ENCODE assay signal across 22 cellular contexts in the genomic region with DNA sequence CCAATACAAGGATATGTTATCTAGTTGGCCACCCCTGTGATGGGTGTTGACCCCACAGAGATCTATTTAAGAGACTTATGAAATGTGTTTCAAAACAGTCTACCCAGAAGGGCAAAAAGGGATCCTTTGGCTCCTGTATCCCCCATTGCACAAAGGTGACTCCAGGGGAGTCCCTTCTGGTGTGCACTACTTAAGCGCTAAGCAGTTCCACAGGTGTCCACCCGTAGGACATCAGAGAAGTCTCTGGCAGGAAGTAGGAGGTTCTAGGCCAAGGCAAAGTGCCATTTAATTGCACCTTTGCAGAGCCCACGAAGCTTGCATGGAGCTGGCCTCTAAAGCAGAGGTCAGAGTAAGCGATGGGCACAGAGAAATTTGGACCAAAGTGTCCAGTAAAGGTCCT.
DNase-seq lines count a peak whose midpoint lies in the region; FAIRE-seq and TF ChIP-seq lines count a peak whose summit lies in the region.
"Had no signal": no experiment of that assay in that cellular context is flagged by ENCODE, and none has a peak within 500 bp of the region (broad histone marks: within the 10 kb centered on the region; RNA-seq: fewer than 3 reads in every experiment).

No MANE protein-coding gene starts in this region.

- POLR2A ChIA-PET in HEK293 (lab: Yijun Ruan, JAX), result no interaction called here

- no peak overlapping the region for H3K27ac ChIP-seq in HEK293 (ENCODE audit: extremely low read depth, low read depth, low read length)
- H3K27ac ChIP-seq in WERI-Rb-1, result no peak overlapping the region
- H3K27ac ChIP-seq: BLaER1, PC-9 had no signal

- H3K4me1 ChIP-seq in HEK293 (ENCODE audit: control insufficient read depth, insufficient read depth, low read length), result peaks cover 12% of the 10 kb centered on the region
- H3K4me1 ChIP-seq: BLaER1 had no signal

- peak; percentile 32 for DNase-seq in activated CD8-positive, alpha-beta memory T cell treated with anti-CD3 and anti-CD28 coated beads for 24 hours
- DNase-seq in activated CD8-positive, alpha-beta memory T cell treated with anti-CD3 and anti-CD28 coated beads, Interleukin-2, amount 50 U/mL, for 4 hours, result no peak
- DNase-seq in WERI-Rb-1 (peak; percentile 3), islet precursor cell (peak; percentile 35), NCI-H128 (lab: John Stamatoyannopoulos, UW; ENCODE audit: unreplicated experiment) (no peak), HTR-8/SVneo (ENCODE audit: insufficient read length, low spot score) (no peak)
- DNase-seq: CD4-positive, CD25-positive, alpha-beta regulatory T cell; DMS153; DND-41; KBM-7; MV-4-11; NCI-H1694; NCI-H2029 treated with DMSO at 0.1 percent for 48 hours; NCI-H446 treated with DMSO at 0.1 percent for 48 hours; NCI-H526; PC-9; SHP77 had no signal

- FAIRE-seq in HTR-8/SVneo (lab: Jason Lieb, UNC), result no peak
- FAIRE-seq: A204.1, GM12892, H54 had no signal

- H3K36me3 ChIP-seq in HEK293 (ENCODE audit: control insufficient read depth in 2 of 2, insufficient read depth in 1 of 2, low read length in 2 of 2) (no peaks in the 10 kb centered on the region), WERI-Rb-1 (no peaks in the 10 kb centered on the region)
- H3K36me3 ChIP-seq: BLaER1 had no signal

- TF ChIP-seq CTCF in HEK293 (tag by site-specific recombination; IDR thresholded peaks at IDR 0.05) (no peak), WERI-Rb-1 (IDR thresholded peaks at IDR 0.05; ENCODE audit: low read depth, low read length) (no peak)

- no peaks in the 10 kb centered on the region for H3K9me3 ChIP-seq in HEK293 (ENCODE audit: control insufficient read depth, insufficient read depth, low read depth, low read length)
- peaks cover 5% of the 10 kb centered on the region for H3K9me3 ChIP-seq in WERI-Rb-1 (ENCODE audit: severe bottlenecking)

- CTCF ChIA-PET in HEK293 (lab: Yijun Ruan, JAX), result interaction anchor here (0.7 to 1.3 kb wide), 2 partner anchors 19 to 123 kb away, joined by 3 read pairs; no protein-coding TSS in a partner anchor

- no peaks in the 10 kb centered on the region for H3K27me3 ChIP-seq in WERI-Rb-1 (ENCODE audit: insufficient read depth, low read depth, severe bottlenecking)
- H3K27me3 ChIP-seq: BLaER1 had no signal

- H3K4me3 ChIP-seq in HEK293 (ENCODE audit: low read depth, low read length) (no peak overlapping the region), WERI-Rb-1 (ENCODE audit: low read depth, low read length) (no peak overlapping the region)
- H3K4me3 ChIP-seq: BLaER1, PC-9 had no signal

TF ChIP-seq in HEK293, 187 proteins besides CTCF, POLR2A, EP300 and RAD21:
- TF ChIP-seq ZNF16 (tag by site-specific recombination; IDR thresholded peaks at IDR 0.05; ENCODE audit: low read depth) (no peak), SCRT2 (tag by site-specific recombination; IDR thresholded peaks at IDR 0.05) (0 out of 2 replicates have a peak, but pooled peaks have one; percentile 23)
TF ChIP-seq in HEK293: peak in this region for 1.

Comparison
In these comparisons a context has a peak if more than half of its experiments do, and no peak if none do; other contexts are left out.
1. DNase-seq: peak in activated CD8-positive, alpha-beta memory T cell treated with anti-CD3 and anti-CD28 coated beads for 24 hours (single experiment), WERI-Rb-1 (single experiment) and islet precursor cell (single experiment); none in activated CD8-positive, alpha-beta memory T cell treated with anti-CD3 and anti-CD28 coated beads, Interleukin-2, amount 50 U/mL, for 4 hours (single experiment), NCI-H128 (single experiment) and HTR-8/SVneo (single experiment).